In the genomic region with DNA sequence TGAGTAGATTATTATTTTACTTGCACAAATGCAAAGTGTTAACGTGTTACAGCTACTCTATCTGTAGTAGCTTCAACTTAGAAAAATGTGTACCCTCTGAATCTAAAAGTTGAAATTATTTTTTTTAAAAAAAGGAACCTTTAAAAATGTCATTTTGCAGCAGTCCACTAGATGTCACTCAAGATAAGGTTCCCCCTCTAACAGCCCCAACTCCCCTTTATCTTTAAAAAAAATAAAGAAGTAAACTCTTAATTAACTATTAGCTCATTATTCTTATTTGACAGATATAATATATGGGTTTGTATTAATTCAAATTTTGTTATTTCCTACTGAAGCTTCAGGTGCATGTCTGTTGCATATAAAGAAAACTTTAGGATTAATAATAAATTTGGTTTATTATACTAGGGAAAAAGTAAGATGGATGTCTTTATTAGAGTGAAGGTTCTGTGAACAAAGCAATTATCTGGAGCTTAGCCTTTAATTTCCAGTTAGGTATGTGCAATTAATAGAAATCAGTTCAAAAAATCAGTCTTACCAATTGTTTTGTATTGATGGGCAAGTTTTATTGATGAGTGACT, we compare ENCODE assay signal across 8 cellular contexts.
A peak's percentile ranks its signal among the peaks of the same experiment; 100 is the strongest.
DNase-seq lines count a peak whose midpoint lies in the region; ATAC-seq, FAIRE-seq and TF ChIP-seq lines count a peak whose summit lies in the region.

No MANE protein-coding gene starts in this region.

- DNase-seq in AG08396 (ENCODE audit: low spot score) (peak; percentile 10), GM20000 (ENCODE audit: low spot score) (peak; percentile 15), RKO (ENCODE audit: low spot score) (peak; percentile 47), frontal cortex (ENCODE audit: low spot score in 2 of 2) (no peak), DMS153 (lab: John Stamatoyannopoulos, UW) (no peak), UCSD-AML1 (lab: John Stamatoyannopoulos, UW; ENCODE audit: unreplicated experiment) (no peak), anterior cingulate cortex (lab: John Stamatoyannopoulos, UW) (no peak)

- no peak for ATAC-seq in HG02763 (IDR thresholded peaks at IDR 0.05; ENCODE audit: unreplicated experiment)

- no peak for TF ChIP-seq CTCF in GM20000 (IDR thresholded peaks at IDR 0.05; ENCODE audit: extremely low read depth, missing control alignments)

- peak; percentile 81 for FAIRE-seq in frontal cortex (lab: Jason Lieb, UNC)

Comparison
In these comparisons a context has a peak if more than half of its experiments do, and no peak if none do; other contexts are left out.
1. DNase-seq: peak in AG08396 (single experiment), GM20000 (single experiment) and RKO (single experiment); none in frontal cortex (0 of 2), DMS153 (single experiment), UCSD-AML1 (single experiment) and anterior cingulate cortex (0 of 58).